ENCODE assay signal across 8 cellular contexts in the genomic region with DNA sequence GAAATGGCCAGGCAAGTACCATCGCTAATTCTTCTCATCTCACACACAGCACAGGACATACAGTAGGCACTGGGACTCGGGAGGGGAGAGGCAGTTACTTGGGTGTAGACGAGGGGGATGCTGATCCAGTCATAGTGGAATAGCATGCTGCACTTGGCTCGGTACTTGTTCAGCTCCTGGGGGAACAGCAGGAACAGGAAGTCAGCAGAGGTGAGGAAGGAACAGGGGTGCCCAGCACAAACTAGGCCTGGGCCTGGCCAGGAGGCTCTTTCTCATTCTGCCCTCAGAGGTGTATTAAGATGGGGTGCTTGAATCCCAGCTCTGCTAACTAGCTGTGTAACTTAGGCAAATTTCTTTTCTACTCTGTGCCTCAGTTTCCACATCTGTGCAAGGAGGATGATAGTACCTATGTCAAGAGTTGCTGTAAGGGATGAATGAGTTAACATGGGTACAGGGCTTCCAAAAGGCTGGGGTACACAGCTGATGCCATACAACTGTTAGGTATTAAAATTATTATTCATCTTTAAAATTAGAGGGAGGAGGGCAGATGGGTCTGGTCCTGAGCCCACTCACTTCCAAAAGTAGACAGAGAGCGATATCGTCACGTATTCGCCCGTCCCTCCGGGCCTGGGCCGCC. TPM values are rescaled to one million over a fixed set of nuclear protein-coding genes. Genes with fewer than 3 reads are reported as not detected.
DNase-seq lines count a peak whose midpoint lies in the region; ATAC-seq and TF ChIP-seq lines count a peak whose summit lies in the region.

No MANE protein-coding gene starts in this region.

- ATAC-seq in T-helper 17 cell (no peak), HG02571 (IDR thresholded peaks at IDR 0.05; ENCODE audit: unreplicated experiment) (no peak), HG02938 (IDR thresholded peaks at IDR 0.05; ENCODE audit: unreplicated experiment) (no peak)

- no peaks in the 10 kb centered on the region for H3K27me3 Mint-ChIP-seq in T-helper 17 cell

- no peak for TF ChIP-seq EP300 in sigmoid colon (IDR thresholded peaks at IDR 0.05)

- TF ChIP-seq CTCF in GM12875 (IDR thresholded peaks at IDR 0.05; ENCODE audit: borderline replicate concordance, insufficient read depth, low read depth, low read length), result no peak
- TF ChIP-seq CTCF in fibroblast of villous mesenchyme (IDR thresholded peaks at IDR 0.05; ENCODE audit: insufficient read depth, low read depth, low read length), result no peak
- no peak for TF ChIP-seq CTCF in sigmoid colon (IDR thresholded peaks at IDR 0.05)

- H3K36me3 Mint-ChIP-seq in T-helper 17 cell (ENCODE audit: low read depth), result peaks cover 2% of the 10 kb centered on the region

- H3K27me3 ChIP-seq in sigmoid colon, result no peaks in the 10 kb centered on the region

- TF ChIP-seq POLR2A in sigmoid colon (IDR thresholded peaks at IDR 0.05), result no peak

- intact Hi-C loops in sigmoid colon (cut with DNase I), result loop anchor here (1.0 to 5.0 kb wide), 3 partner anchors 37 to 227 kb away; a partner anchor contains a TSS

- peaks cover 26% of the 10 kb centered on the region for H3K4me1 Mint-ChIP-seq in T-helper 17 cell

- peak overlapping the region; percentile 57 for H3K4me3 ChIP-seq in GM12875 (ENCODE audit: low read depth, low read length)
- peak overlapping the region; percentile 59 for H3K4me3 ChIP-seq in fibroblast of villous mesenchyme (ENCODE audit: low read depth, low read length)
- H3K4me3 ChIP-seq in sigmoid colon, result peak overlapping the region; percentile 34 to 61 (median 50)

- H3K27ac ChIP-seq in sigmoid colon, result peak overlapping the region in 3 of 4 donors; percentile 59 to 70 (median 68)

- H3K9me3 ChIP-seq in T-helper 17 cell (ENCODE audit: control insufficient read depth, low read length, poor library complexity, severe bottlenecking), result no peaks in the 10 kb centered on the region
- H3K9me3 ChIP-seq in sigmoid colon, result no peaks in the 10 kb centered on the region

- peak overlapping the region; percentile 83 for H3K4me3 Mint-ChIP-seq in T-helper 17 cell

- peak overlapping the region; percentile 88 for H3K27ac Mint-ChIP-seq in T-helper 17 cell

- DNase-seq in T-helper 17 cell (no peak), fibroblast of villous mesenchyme (ENCODE audit: low read depth) (no peak), sigmoid colon (no peak), NCI-H1105 (lab: John Stamatoyannopoulos, UW) (no peak), dermis blood vessel endothelial cell (no peak)

- H3K36me3 ChIP-seq in sigmoid colon, result peaks cover 0 to 14% (median 0%) of the 10 kb centered on the region in 4 donors

- peaks cover 0 to 34% (median 25%) of the 10 kb centered on the region in 4 donors for H3K4me1 ChIP-seq in sigmoid colon

- WGBS in sigmoid colon, 2 donors, result 33 to 36% methylated on average over 11 of the region's 11 CpGs

RNA-seq across cellular contexts. Expression of a gene that starts 2.4 kb away (rescaled TPM):
- total RNA-seq in T-helper 17 cell (1 to 10 TPM; 1.1 to 1.4 TPM), fibroblast of villous mesenchyme (not detected in 2 replicates), sigmoid colon (1 to 10 TPM in 1 of 4 donors, under 1 TPM in 1, not detected in 2; 0.33 to 1.1 TPM), dermis blood vessel endothelial cell (not detected in 2 replicates)
- 10 to 100 TPM in 2 of 3 donors, 1 to 10 TPM in 1; 6.0 to 37.1 (median 10.2) TPM for polyA plus RNA-seq in sigmoid colon

RNA-seq across cellular contexts. Expression of a gene that starts 10.3 kb away (rescaled TPM):
- 1,000 to 10,000 TPM; 2,841 to 3,014 TPM for total RNA-seq in T-helper 17 cell
- 1,148 and 1,233 TPM in 2 replicates for total RNA-seq in fibroblast of villous mesenchyme
- total RNA-seq in sigmoid colon, result 1,000 to 10,000 TPM; 2,554 to 3,717 (median 3,009) TPM
- 1,000 to 10,000 TPM; 1,996 to 3,223 (median 2,310) TPM for polyA plus RNA-seq in sigmoid colon
- 1,197 and 2,124 TPM in 2 replicates for total RNA-seq in dermis blood vessel endothelial cell

RNA-seq across cellular contexts. Expression of a gene that starts 14.6 kb away (rescaled TPM):
- 100 to 1,000 TPM; 389 to 523 TPM for total RNA-seq in T-helper 17 cell
- 44.0 and 44.5 TPM in 2 replicates for total RNA-seq in fibroblast of villous mesenchyme
- 10 to 100 TPM in 2 of 4 donors, 1 to 10 TPM in 2; 8.2 to 28.1 (median 11.0) TPM for total RNA-seq in sigmoid colon
- 10 to 100 TPM in 2 of 3 donors, 1 to 10 TPM in 1; 7.2 to 12.1 (median 10.2) TPM for polyA plus RNA-seq in sigmoid colon
- total RNA-seq in dermis blood vessel endothelial cell, result 18.8 and 43.1 TPM in 2 replicates

RNA-seq across cellular contexts. Expression of a gene that starts 21.5 kb away (rescaled TPM):
- total RNA-seq in T-helper 17 cell (1 to 10 TPM; 5.5 to 6.2 TPM), fibroblast of villous mesenchyme (under 0.01 TPM in 1 of 2 replicates, not detected in the other), sigmoid colon (1 to 10 TPM in 1 of 4 donors, not detected in 3; 1.1 TPM), dermis blood vessel endothelial cell (0.14 TPM in 1 of 2 replicates, not detected in the other)
- under 1 TPM in 1 of 3 donors, not detected in 2; 0.20 TPM for polyA plus RNA-seq in sigmoid colon

RNA-seq across cellular contexts. Expression of a gene that starts 22.7 kb away (rescaled TPM):
- total RNA-seq in T-helper 17 cell, result 10 to 100 TPM; 43.1 to 56.6 TPM
- 11.6 and 13.0 TPM in 2 replicates for total RNA-seq in fibroblast of villous mesenchyme
- total RNA-seq in sigmoid colon, result 1 to 10 TPM; 2.7 to 9.4 (median 3.2) TPM
- 1 to 10 TPM in 1 of 3 donors, under 1 TPM in 1, not detected in 1; 0.60 to 2.3 TPM for polyA plus RNA-seq in sigmoid colon
- total RNA-seq in dermis blood vessel endothelial cell, result 7.0 and 8.5 TPM in 2 replicates
